In the genomic region with DNA sequence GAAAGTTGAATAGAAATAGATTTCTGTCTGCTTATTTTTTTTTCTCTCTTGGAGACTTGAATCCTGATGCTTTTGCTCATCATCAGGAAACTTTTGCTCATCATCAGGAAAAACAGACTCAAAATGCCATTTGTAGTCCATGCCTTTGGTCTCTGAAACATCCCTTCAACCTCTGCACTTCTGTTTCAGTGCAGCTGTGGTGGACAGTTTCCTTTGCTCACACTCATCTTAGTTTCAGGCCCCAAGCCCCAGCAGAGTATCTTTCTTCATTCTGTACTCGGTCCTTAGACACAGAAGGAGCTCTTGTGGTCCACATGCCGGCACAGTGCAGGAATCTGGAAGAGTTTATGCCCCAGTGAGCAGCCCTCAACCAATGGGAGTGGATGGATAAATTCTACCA, we compare ENCODE assay signal across 9 cellular contexts.
DNase-seq lines count a peak whose midpoint lies in the region; ATAC-seq and TF ChIP-seq lines count a peak whose summit lies in the region.
"Had no signal": no experiment of that assay in that cellular context is flagged by ENCODE, and none has a peak within 500 bp of the region (broad histone marks: within the 10 kb centered on the region; RNA-seq: fewer than 3 reads in every experiment).

No MANE protein-coding gene starts in this region.

- WGBS in SK-N-SH (ENCODE audit: low lambda C conversion rate): 90% methylated on average over 2 of the region's 2 CpGs
- WGBS in gastroesophageal sphincter (ENCODE audit: low coverage in 1 of 2), 2 donors: 44 to 67% methylated on average over 1 to 2 of the region's 2 CpGs

- TF ChIP-seq EP300 in SK-N-SH (IDR thresholded peaks at IDR 0.05; ENCODE audit: borderline replicate concordance in 1 of 2, low read depth in 1 of 2, low read length in 1 of 2): no peak
- TF ChIP-seq EP300 in gastroesophageal sphincter (IDR thresholded peaks at IDR 0.05): no peak

- peaks cover 6% of the 10 kb centered on the region for H3K4me1 ChIP-seq in DND-41 (ENCODE audit: insufficient read depth, low read length)
- peaks cover 0 to 5% of the 10 kb centered on the region in 2 experiments; a peak in 2 of 4 replicates for H3K4me1 ChIP-seq in SK-N-SH (ENCODE audit: control insufficient read depth in 1 of 2, insufficient read depth in 2 of 2, low read depth in 1 of 2, low read length in 1 of 2)
- no peaks in the 10 kb centered on the region for H3K4me1 ChIP-seq in HAP-1
- peaks cover 0 to 19% (median 3%) of the 10 kb centered on the region in 3 donors for H3K4me1 ChIP-seq in gastroesophageal sphincter

- no peaks in the 10 kb centered on the region for H3K9me2 ChIP-seq in SK-N-SH

- H3F3A ChIP-seq in SK-N-SH (replicated peaks; ENCODE audit: insufficient read depth): no peaks in the 10 kb centered on the region

- POLR2A ChIA-PET in SK-N-SH (lab: Yijun Ruan, JAX): no interaction called here

- H3K27ac ChIP-seq in DND-41 (ENCODE audit: low read length) (no peak overlapping the region), SK-N-SH (ENCODE audit: low read depth in 2 of 2, low read length in 1 of 2) (peak overlapping the region in 1 of 2 experiments; percentile 13; a peak in 1 of 4 replicates), gastroesophageal sphincter (no peak overlapping the region)

- no peaks in the 10 kb centered on the region for H3K36me3 ChIP-seq in DND-41 (ENCODE audit: insufficient read depth, low read length)
- H3K36me3 ChIP-seq in SK-N-SH (replicated peaks in 1 of 2; ENCODE audit: control insufficient read depth in 1 of 2, insufficient read depth in 2 of 2, low read length in 1 of 2): no peaks in the 10 kb centered on the region
- no peaks in the 10 kb centered on the region for H3K36me3 ChIP-seq in HAP-1 (replicated peaks)
- H3K36me3 ChIP-seq in gastroesophageal sphincter: no peaks in the 10 kb centered on the region

- TF ChIP-seq RAD21 in SK-N-SH (IDR thresholded peaks at IDR 0.05; ENCODE audit: low read length): no peak

- no peak overlapping the region for H3K9ac ChIP-seq in DND-41 (ENCODE audit: low read depth, low read length)
- peak overlapping the region; percentile 21; the same call in 1 of the 2 replicates for H3K9ac ChIP-seq in SK-N-SH

- no peaks in the 10 kb centered on the region for H4K20me1 ChIP-seq in DND-41 (ENCODE audit: insufficient read depth, low read length)
- no peaks in the 10 kb centered on the region for H4K20me1 ChIP-seq in SK-N-SH (ENCODE audit: insufficient read depth)

- TF ChIP-seq POLR2A in gastroesophageal sphincter (IDR thresholded peaks at IDR 0.05): no peak

- in situ Hi-C loops in HAP-1 (cut with MboI; ENCODE audit: low sequenced_read_pairs): no loop called here

- peak overlapping the region; percentile 61 for H2AFZ ChIP-seq in DND-41 (ENCODE audit: low read depth, low read length)
- H2AFZ ChIP-seq in SK-N-SH (ENCODE audit: low read depth): peak overlapping the region; percentile 89

- no peaks in the 10 kb centered on the region for H3K9me3 ChIP-seq in DND-41 (ENCODE audit: insufficient read depth, low read length, severe bottlenecking)
- no peaks in the 10 kb centered on the region for H3K9me3 ChIP-seq in SK-N-SH
- H3K9me3 ChIP-seq in HAP-1: no peaks in the 10 kb centered on the region
- no peaks in the 10 kb centered on the region for H3K9me3 ChIP-seq in gastroesophageal sphincter

- ATAC-seq in DND-41 (ENCODE audit: insufficient read depth, low read depth) (no peak), GM19351 (IDR thresholded peaks at IDR 0.05; ENCODE audit: unreplicated experiment) (peak; percentile 65), HG02852 (IDR thresholded peaks at IDR 0.05; ENCODE audit: unreplicated experiment) (peak; percentile 64), gastroesophageal sphincter (no peak)

- H3K79me2 ChIP-seq in DND-41 (ENCODE audit: insufficient read depth, low read length): no peaks in the 10 kb centered on the region
- H3K79me2 ChIP-seq in SK-N-SH (ENCODE audit: insufficient read depth): no peaks in the 10 kb centered on the region

- DNase-seq in DND-41: no peak
- DNase-seq in SK-N-SH: no peak
- no peak for DNase-seq in NCI-H2171 (lab: John Stamatoyannopoulos, UW)
- no peak for DNase-seq in HAP-1 (ENCODE audit: low spot score in 2 of 2)
- no peak for DNase-seq in COR-L47 (lab: John Stamatoyannopoulos, UW)

- CTCF ChIA-PET in SK-N-SH (lab: Yijun Ruan, JAX): interaction anchor here (1.0 kb wide), 1 partner anchor 384 kb away, joined by 3 read pairs; no protein-coding TSS in a partner anchor

- H3K27me3 ChIP-seq in DND-41 (ENCODE audit: insufficient read depth, low read length, poor library complexity) (no peaks in the 10 kb centered on the region), SK-N-SH (ENCODE audit: insufficient read depth) (no peaks in the 10 kb centered on the region), HAP-1 (ENCODE audit: low read depth) (no peaks in the 10 kb centered on the region), gastroesophageal sphincter (no peaks in the 10 kb centered on the region)

- TF ChIP-seq CTCF in DND-41 (IDR thresholded peaks at IDR 0.05; ENCODE audit: borderline replicate concordance, extremely low read depth, low read length, poor library complexity, severe bottlenecking) (no peak), SK-N-SH (IDR thresholded peaks at IDR 0.05) (no peak), gastroesophageal sphincter (IDR thresholded peaks at IDR 0.05) (no peak)

- H3K4me2 ChIP-seq in DND-41 (ENCODE audit: insufficient read depth, low read length) (peak overlapping the region; percentile 34; the same call in 1 of the 2 replicates), SK-N-SH (peak overlapping the region; percentile 68)

- H3K4me3 ChIP-seq in DND-41 (ENCODE audit: low read depth in 1 of 2, low read length in 2 of 2) (no peak overlapping the region), SK-N-SH (ENCODE audit: low read depth in 2 of 2, low read length in 1 of 2) (peak overlapping the region in 1 of 2 experiments; percentile 14; a peak in 1 of 4 replicates), HAP-1 (no peak overlapping the region), gastroesophageal sphincter (no peak overlapping the region)
- H3K4me3 ChIP-seq: skin epidermis had no signal

TF ChIP-seq in SK-N-SH, 30 proteins besides CTCF, POLR2A, EP300 and RAD21:
- TF ChIP-seq JUND (IDR thresholded peaks at IDR 0.05) (no peak), FOXJ3 (CRISPR knock-in tag; IDR thresholded peaks at IDR 0.05) (no peak), EZH2phosphoT487 (IDR thresholded peaks at IDR 0.05; ENCODE audit: borderline replicate concordance, low read depth) (no peak), POLR2AphosphoS5 (IDR thresholded peaks at IDR 0.05; ENCODE audit: low read depth, low read length) (no peak), MEF2A (IDR thresholded peaks at IDR 0.05; ENCODE audit: borderline replicate concordance, low read depth) (no peak), ELF1 (IDR thresholded peaks at IDR 0.05) (no peak), FOSL2 (IDR thresholded peaks at IDR 0.05; ENCODE audit: borderline replicate concordance, low read depth) (no peak), GABPA (IDR thresholded peaks at IDR 0.05; ENCODE audit: low read depth) (no peak), RCOR1 (IDR thresholded peaks at IDR 0.05; ENCODE audit: low read length) (no peak), SMC3 (IDR thresholded peaks at IDR 0.05; ENCODE audit: low read depth, low read length) (no peak), USF2 (IDR thresholded peaks at IDR 0.05; ENCODE audit: borderline replicate concordance, low read depth, low read length) (no peak), FOXM1 (IDR thresholded peaks at IDR 0.05; ENCODE audit: low read depth) (no peak), RXRA (IDR thresholded peaks at IDR 0.05; ENCODE audit: borderline replicate concordance, low read depth) (no peak), GATA2 (CRISPR knock-in tag; IDR thresholded peaks at IDR 0.05) (no peak), YY1 (IDR thresholded peaks at IDR 0.05; ENCODE audit: low read depth) (no peak), NFIC (IDR thresholded peaks at IDR 0.05; ENCODE audit: borderline replicate concordance) (no peak), NRF1 (IDR thresholded peaks at IDR 0.05; ENCODE audit: low read depth, low read length) (no peak), CHD2 (IDR thresholded peaks at IDR 0.05; ENCODE audit: low read length, partially characterized antibody) (no peak), IRF3 (IDR thresholded peaks at IDR 0.05; ENCODE audit: low read depth, low read length) (no peak)
- TF ChIP-seq, protein P1, sequence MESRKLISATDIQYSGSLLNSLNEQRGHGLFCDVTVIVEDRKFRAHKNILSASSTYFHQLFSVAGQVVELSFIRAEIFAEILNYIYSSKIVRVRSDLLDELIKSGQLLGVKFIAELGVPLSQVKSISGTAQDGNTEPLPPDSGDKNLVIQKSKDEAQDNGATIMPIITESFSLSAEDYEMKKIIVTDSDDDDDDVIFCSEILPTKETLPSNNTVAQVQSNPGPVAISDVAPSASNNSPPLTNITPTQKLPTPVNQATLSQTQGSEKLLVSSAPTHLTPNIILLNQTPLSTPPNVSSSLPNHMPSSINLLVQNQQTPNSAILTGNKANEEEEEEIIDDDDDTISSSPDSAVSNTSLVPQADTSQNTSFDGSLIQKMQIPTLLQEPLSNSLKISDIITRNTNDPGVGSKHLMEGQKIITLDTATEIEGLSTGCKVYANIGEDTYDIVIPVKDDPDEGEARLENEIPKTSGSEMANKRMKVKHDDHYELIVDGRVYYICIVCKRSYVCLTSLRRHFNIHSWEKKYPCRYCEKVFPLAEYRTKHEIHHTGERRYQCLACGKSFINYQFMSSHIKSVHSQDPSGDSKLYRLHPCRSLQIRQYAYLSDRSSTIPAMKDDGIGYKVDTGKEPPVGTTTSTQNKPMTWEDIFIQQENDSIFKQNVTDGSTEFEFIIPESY (IDR thresholded peaks at IDR 0.05; ENCODE audit: borderline replicate concordance, low read depth): no peak
TF ChIP-seq in SK-N-SH: peak in this region for 0.

Comparison
In these comparisons a context has a peak if more than half of its experiments do, and no peak if none do; other contexts are left out.
1. ATAC-seq: peak in GM19351 (single experiment) and HG02852 (single experiment); none in DND-41 (single experiment) and gastroesophageal sphincter (single experiment).